In genomic region chr4:119629142-119629471, GRCh38 we compare ENCODE assay signal across 8 cellular contexts.
DNase-seq lines count a peak whose midpoint lies in the region; ATAC-seq and TF ChIP-seq lines count a peak whose summit lies in the region.

No MANE protein-coding gene starts in this region.

- H3K9me3 ChIP-seq in muscle layer of colon (ENCODE audit: low read length): no peaks in the 10 kb centered on the region

- H3K27ac ChIP-seq in C4-2B (no peak overlapping the region), cingulate gyrus (ENCODE audit: low read depth, low read length) (peak overlapping the region; percentile 35), muscle layer of colon (ENCODE audit: low read depth, low read length) (peak overlapping the region; percentile 91)

- H3K4me1 ChIP-seq in muscle layer of colon (ENCODE audit: insufficient read depth, low read length): peaks cover 16% of the 10 kb centered on the region

- H3K36me3 ChIP-seq in muscle layer of colon (ENCODE audit: insufficient read depth, low read length): no peaks in the 10 kb centered on the region

- peak overlapping the region; percentile 89 to 92 for H3K4me3 ChIP-seq in muscle layer of colon (ENCODE audit: low read depth in 1 of 2, low read length in 2 of 2)

- peak; percentile 66 for TF ChIP-seq CTCF in C4-2B (conservative IDR thresholded peaks at IDR 0.05)

- H3K9ac ChIP-seq in muscle layer of colon (ENCODE audit: low read length): peak overlapping the region; percentile 39

- ATAC-seq in GM21381 (IDR thresholded peaks at IDR 0.05; ENCODE audit: unreplicated experiment) (peak; percentile 32), HG03575 (IDR thresholded peaks at IDR 0.05; ENCODE audit: extremely low read depth, insufficient number of reproducible peaks, low FRiP score, unreplicated experiment) (peak; percentile 11)

- DNase-seq in glomerular visceral epithelial cell (ENCODE audit: extremely low spot score) (no peak), NCI-H524 (lab: John Stamatoyannopoulos, UW) (no peak), NCI-H2081 treated with DMSO at 0.1 percent for 48 hours (lab: John Stamatoyannopoulos, UW) (no peak)

- H3K27me3 ChIP-seq in muscle layer of colon (ENCODE audit: control insufficient read depth in 1 of 2, insufficient read depth in 2 of 2, low read length in 2 of 2): no peaks in the 10 kb centered on the region
